Comparison of ENCODE assay signal across 2 cellular contexts in the genomic region with DNA sequence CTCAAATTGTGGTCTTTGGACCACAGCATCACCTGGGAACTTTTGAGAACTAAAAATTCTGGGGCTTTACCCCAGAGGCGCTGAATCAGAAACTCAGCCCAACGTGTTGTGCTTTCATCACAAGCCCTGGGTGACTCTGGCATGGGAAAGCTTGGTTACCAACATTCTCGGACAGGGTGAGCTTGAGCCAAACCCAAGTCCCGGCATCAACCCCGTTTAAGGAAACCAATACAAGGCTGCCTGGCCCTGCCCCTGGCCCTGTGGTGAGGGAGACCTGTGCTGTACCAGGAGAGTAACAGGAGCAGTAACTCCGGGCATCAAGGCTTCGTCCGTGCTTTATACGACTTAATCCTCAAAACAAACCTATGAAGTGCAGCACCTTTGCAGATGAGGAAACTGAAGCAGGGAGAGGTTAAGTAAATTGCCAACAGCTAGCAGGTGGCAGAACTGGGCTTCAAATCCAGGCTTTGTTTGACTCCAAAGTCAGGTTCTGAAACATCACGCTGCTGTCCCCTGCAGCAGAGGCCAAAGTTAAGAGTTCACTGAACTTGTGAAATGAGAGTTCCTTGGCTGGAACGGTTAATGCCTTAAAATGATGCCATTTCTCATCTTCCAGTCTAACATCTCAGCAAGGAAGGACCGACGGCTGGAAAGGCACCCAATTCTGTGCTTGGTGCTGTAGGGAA.
TF ChIP-seq lines count a peak whose summit lies in the region.

No MANE protein-coding gene starts in this region.

TF ChIP-seq in liver, 16 proteins besides CTCF, POLR2A, EP300 and RAD21 (continued from another document):
- peak; percentile 95 for TF ChIP-seq SP1 (IDR thresholded peaks at IDR 0.05)
- TF ChIP-seq TAF1 (conservative IDR thresholded peaks at IDR 0.05), result no peak
- TF ChIP-seq, protein P1, sequence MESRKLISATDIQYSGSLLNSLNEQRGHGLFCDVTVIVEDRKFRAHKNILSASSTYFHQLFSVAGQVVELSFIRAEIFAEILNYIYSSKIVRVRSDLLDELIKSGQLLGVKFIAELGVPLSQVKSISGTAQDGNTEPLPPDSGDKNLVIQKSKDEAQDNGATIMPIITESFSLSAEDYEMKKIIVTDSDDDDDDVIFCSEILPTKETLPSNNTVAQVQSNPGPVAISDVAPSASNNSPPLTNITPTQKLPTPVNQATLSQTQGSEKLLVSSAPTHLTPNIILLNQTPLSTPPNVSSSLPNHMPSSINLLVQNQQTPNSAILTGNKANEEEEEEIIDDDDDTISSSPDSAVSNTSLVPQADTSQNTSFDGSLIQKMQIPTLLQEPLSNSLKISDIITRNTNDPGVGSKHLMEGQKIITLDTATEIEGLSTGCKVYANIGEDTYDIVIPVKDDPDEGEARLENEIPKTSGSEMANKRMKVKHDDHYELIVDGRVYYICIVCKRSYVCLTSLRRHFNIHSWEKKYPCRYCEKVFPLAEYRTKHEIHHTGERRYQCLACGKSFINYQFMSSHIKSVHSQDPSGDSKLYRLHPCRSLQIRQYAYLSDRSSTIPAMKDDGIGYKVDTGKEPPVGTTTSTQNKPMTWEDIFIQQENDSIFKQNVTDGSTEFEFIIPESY (IDR thresholded peaks at IDR 0.05), result peak; percentile 90
- peak; percentile 82 for TF ChIP-seq YY1 (IDR thresholded peaks at IDR 0.05)
- TF ChIP-seq, protein P2, sequence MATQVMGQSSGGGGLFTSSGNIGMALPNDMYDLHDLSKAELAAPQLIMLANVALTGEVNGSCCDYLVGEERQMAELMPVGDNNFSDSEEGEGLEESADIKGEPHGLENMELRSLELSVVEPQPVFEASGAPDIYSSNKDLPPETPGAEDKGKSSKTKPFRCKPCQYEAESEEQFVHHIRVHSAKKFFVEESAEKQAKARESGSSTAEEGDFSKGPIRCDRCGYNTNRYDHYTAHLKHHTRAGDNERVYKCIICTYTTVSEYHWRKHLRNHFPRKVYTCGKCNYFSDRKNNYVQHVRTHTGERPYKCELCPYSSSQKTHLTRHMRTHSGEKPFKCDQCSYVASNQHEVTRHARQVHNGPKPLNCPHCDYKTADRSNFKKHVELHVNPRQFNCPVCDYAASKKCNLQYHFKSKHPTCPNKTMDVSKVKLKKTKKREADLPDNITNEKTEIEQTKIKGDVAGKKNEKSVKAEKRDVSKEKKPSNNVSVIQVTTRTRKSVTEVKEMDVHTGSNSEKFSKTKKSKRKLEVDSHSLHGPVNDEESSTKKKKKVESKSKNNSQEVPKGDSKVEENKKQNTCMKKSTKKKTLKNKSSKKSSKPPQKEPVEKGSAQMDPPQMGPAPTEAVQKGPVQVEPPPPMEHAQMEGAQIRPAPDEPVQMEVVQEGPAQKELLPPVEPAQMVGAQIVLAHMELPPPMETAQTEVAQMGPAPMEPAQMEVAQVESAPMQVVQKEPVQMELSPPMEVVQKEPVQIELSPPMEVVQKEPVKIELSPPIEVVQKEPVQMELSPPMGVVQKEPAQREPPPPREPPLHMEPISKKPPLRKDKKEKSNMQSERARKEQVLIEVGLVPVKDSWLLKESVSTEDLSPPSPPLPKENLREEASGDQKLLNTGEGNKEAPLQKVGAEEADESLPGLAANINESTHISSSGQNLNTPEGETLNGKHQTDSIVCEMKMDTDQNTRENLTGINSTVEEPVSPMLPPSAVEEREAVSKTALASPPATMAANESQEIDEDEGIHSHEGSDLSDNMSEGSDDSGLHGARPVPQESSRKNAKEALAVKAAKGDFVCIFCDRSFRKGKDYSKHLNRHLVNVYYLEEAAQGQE (IDR thresholded peaks at IDR 0.05), result peak; percentile 69
- TF ChIP-seq EGR1 (IDR thresholded peaks at IDR 0.05; ENCODE audit: low read depth in 2 of 2), result peak in 1 of 2 donors; percentile 62
- peak; percentile 97 for TF ChIP-seq HNF4G (IDR thresholded peaks at IDR 0.05)
- TF ChIP-seq RXRA (IDR thresholded peaks at IDR 0.05), result peak; percentile 99
- peak; percentile 85 for TF ChIP-seq FOXA2 (IDR thresholded peaks at IDR 0.05)
- peak; percentile 84 for TF ChIP-seq NR2F2 (IDR thresholded peaks at IDR 0.05)

TF ChIP-seq in HepG2, 621 proteins besides CTCF, POLR2A, EP300 and RAD21 (continued from another document):
- TF ChIP-seq, protein P3, sequence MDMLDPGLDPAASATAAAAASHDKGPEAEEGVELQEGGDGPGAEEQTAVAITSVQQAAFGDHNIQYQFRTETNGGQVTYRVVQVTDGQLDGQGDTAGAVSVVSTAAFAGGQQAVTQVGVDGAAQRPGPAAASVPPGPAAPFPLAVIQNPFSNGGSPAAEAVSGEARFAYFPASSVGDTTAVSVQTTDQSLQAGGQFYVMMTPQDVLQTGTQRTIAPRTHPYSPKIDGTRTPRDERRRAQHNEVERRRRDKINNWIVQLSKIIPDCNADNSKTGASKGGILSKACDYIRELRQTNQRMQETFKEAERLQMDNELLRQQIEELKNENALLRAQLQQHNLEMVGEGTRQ (IDR thresholded peaks at IDR 0.05; ENCODE audit: low read depth, low read length), result no peak
- TF ChIP-seq, protein P3 (CRISPR knock-in tag; IDR thresholded peaks at IDR 0.05; ENCODE audit: borderline replicate concordance), result no peak
- no peak for TF ChIP-seq ZNF816 (CRISPR knock-in tag; IDR thresholded peaks at IDR 0.05; ENCODE audit: borderline replicate concordance)
- TF ChIP-seq, protein P4, sequence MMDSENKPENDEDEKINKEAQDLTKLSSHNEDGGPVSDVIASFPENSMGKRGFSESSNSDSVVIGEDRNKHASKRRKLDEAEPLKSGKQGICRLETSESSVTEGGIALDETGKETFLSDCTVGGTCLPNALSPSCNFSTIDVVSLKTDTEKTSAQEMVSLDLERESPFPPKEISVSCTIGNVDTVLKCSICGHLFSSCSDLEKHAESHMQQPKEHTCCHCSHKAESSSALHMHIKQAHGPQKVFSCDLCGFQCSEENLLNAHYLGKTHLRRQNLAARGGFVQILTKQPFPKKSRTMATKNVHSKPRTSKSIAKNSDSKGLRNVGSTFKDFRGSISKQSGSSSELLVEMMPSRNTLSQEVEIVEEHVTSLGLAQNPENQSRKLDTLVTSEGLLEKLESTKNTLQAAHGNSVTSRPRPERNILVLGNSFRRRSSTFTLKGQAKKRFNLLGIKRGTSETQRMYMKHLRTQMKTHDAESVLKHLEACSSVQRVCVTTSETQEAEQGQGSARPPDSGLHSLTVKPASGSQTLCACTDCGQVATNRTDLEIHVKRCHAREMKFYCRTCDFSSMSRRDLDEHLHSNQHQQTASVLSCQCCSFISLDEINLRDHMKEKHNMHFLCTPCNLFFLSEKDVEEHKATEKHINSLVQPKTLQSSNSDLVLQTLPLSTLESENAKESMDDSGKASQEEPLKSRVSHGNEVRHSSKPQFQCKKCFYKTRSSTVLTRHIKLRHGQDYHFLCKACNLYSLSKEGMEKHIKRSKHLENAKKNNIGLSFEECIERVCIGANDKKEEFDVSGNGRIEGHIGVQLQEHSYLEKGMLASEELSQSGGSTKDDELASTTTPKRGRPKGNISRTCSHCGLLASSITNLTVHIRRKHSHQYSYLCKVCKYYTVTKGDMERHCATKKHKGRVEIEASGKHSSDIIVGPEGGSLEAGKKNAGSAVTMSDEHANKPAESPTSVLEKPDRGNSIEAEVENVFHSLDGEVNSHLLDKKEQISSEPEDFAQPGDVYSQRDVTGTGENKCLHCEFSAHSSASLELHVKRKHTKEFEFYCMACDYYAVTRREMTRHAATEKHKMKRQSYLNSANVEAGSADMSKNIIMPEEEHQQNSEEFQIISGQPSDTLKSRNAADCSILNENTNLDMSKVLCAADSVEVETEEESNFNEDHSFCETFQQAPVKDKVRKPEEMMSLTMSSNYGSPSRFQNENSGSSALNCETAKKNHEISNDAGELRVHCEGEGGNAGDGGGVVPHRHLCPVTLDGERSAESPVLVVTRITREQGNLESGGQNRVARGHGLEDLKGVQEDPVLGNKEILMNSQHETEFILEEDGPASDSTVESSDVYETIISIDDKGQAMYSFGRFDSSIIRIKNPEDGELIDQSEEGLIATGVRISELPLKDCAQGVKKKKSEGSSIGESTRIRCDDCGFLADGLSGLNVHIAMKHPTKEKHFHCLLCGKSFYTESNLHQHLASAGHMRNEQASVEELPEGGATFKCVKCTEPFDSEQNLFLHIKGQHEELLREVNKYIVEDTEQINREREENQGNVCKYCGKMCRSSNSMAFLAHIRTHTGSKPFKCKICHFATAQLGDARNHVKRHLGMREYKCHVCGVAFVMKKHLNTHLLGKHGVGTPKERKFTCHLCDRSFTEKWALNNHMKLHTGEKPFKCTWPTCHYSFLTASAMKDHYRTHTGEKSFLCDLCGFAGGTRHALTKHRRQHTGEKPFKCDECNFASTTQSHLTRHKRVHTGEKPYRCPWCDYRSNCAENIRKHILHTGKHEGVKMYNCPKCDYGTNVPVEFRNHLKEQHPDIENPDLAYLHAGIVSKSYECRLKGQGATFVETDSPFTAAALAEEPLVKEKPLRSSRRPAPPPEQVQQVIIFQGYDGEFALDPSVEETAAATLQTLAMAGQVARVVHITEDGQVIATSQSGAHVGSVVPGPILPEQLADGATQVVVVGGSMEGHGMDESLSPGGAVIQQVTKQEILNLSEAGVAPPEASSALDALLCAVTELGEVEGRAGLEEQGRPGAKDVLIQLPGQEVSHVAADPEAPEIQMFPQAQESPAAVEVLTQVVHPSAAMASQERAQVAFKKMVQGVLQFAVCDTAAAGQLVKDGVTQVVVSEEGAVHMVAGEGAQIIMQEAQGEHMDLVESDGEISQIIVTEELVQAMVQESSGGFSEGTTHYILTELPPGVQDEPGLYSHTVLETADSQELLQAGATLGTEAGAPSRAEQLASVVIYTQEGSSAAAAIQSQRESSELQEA (CRISPR knock-in tag; IDR thresholded peaks at IDR 0.05; ENCODE audit: not compliant biosample characterization), result no peak
- no peak for TF ChIP-seq ZNF30 (CRISPR knock-in tag; IDR thresholded peaks at IDR 0.05)
- TF ChIP-seq ZNF562 (CRISPR knock-in tag; IDR thresholded peaks at IDR 0.05; ENCODE audit: borderline replicate concordance), result no peak
- TF ChIP-seq ZNF205 (CRISPR knock-in tag; IDR thresholded peaks at IDR 0.05), result no peak
- TF ChIP-seq YEATS2 (CRISPR knock-in tag; IDR thresholded peaks at IDR 0.05; ENCODE audit: borderline replicate concordance), result no peak
- TF ChIP-seq SALL2 (CRISPR knock-in tag; IDR thresholded peaks at IDR 0.05), result no peak
- no peak for TF ChIP-seq ZNF660 (CRISPR knock-in tag; IDR thresholded peaks at IDR 0.05; ENCODE audit: borderline replicate concordance, low read depth)
- TF ChIP-seq DMAP1 (CRISPR knock-in tag; IDR thresholded peaks at IDR 0.05), result no peak
- TF ChIP-seq, protein P5, sequence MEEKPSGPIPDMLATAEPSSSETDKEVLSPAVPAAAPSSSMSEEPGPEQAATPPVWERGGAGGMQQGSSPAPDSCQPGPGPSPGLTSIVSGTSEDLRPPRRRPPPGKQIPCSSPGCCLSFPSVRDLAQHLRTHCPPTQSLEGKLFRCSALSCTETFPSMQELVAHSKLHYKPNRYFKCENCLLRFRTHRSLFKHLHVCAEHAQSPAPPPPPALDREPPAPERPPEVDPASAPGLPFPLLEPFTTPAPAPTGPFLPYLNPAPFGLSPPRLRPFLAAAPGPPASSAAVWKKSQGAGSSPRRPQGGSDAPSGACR (CRISPR knock-in tag; IDR thresholded peaks at IDR 0.05), result no peak
- TF ChIP-seq HIVEP1 (CRISPR knock-in tag; IDR thresholded peaks at IDR 0.05), result no peak
- TF ChIP-seq REXO4 (CRISPR knock-in tag; IDR thresholded peaks at IDR 0.05; ENCODE audit: borderline replicate concordance), result no peak
- TF ChIP-seq, protein P6, sequence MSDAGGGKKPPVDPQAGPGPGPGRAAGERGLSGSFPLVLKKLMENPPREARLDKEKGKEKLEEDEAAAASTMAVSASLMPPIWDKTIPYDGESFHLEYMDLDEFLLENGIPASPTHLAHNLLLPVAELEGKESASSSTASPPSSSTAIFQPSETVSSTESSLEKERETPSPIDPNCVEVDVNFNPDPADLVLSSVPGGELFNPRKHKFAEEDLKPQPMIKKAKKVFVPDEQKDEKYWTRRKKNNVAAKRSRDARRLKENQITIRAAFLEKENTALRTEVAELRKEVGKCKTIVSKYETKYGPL (CRISPR knock-in tag; IDR thresholded peaks at IDR 0.05), result no peak
- no peak for TF ChIP-seq ZNF724P (CRISPR knock-in tag; IDR thresholded peaks at IDR 0.05; ENCODE audit: borderline replicate concordance)
- TF ChIP-seq SOX6 (IDR thresholded peaks at IDR 0.05), result no peak
- no peak for TF ChIP-seq SOX6 (CRISPR knock-in tag; IDR thresholded peaks at IDR 0.05)
